ENCODE assay signal across 1 cellular context in the genomic region with DNA sequence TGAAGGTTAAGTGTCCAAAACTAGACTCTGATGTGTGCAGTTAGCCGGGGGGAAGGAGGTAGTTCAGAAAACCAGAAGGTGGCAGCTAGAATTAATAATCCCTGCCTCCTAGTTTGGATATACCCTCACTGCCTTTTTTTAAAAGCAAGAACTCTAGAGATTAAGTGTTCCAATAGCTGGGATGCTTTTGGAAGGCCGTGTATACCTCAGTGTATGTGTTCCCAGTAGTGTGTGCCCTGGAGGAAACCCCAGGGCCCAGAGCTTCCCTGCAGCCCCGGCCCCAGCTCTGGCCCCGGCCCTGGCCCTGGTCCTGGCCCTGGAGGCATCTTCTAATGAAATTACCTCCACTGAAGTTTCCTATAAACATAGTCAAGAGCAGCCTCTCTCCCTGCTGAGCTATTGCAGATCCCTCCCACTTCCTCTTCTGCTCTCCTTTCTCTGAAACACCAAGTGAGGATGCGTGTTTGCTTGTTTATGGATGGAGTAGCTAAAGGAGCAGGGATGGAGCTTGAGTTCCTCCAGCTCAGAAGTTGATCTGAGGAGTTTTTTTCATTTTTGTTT.
TF ChIP-seq lines count a peak whose summit lies in the region.

No MANE protein-coding gene starts in this region.

TF ChIP-seq in K562, 482 proteins besides CTCF, POLR2A, EP300 and RAD21:
- TF ChIP-seq ZNF551 (CRISPR knock-in tag; IDR thresholded peaks at IDR 0.05) (no peak), SPI1 (IDR thresholded peaks at IDR 0.05; ENCODE audit: borderline replicate concordance, low read depth, low read length) (peak; percentile 73; the same call in 1 of the 2 replicates)
